ENCODE assay signal across 8 cellular contexts in the genomic region with DNA sequence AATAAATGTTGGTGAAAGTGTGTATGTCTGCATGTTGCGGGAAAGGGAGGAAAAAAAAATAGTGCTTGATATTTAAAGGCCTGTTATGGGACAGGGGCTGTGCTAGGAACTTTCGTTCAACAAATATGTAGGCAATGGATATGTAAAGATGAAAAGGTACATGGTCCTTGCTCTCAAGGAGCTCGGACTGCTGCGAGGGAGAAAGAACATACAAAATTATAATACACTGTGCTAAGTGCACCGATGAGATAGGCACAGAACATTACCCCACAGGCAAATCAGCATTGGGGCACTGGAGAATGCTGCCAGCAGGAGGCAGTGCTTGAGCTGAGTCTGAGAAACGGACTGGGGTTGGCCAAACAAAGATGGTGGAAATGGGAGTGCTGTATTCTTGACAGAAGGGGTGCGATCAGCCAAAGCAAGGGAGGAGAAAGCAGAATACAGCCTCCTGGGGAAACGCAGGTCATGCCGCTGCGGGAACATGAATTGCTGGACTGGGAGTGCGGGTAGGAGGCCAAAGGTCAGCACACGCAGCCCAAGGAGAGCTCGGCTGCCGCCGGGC. TPM values are rescaled to one million over a fixed set of nuclear protein-coding genes. Genes with fewer than 3 reads are reported as not detected.
A peak's percentile ranks its signal among the peaks of the same experiment; 100 is the strongest.
DNase-seq lines count a peak whose midpoint lies in the region; ATAC-seq and TF ChIP-seq lines count a peak whose summit lies in the region.

No MANE protein-coding gene starts in this region.

- H3K36me3 ChIP-seq in CD4-positive, CD25-positive, alpha-beta regulatory T cell (ENCODE audit: control insufficient read depth, insufficient read depth, low read length), result peaks cover 18% of the 10 kb centered on the region

- H3K27me3 ChIP-seq in CD4-positive, CD25-positive, alpha-beta regulatory T cell (ENCODE audit: control insufficient read depth, insufficient read depth, low read length), result no peaks in the 10 kb centered on the region

- H3K9me3 ChIP-seq in CD4-positive, CD25-positive, alpha-beta regulatory T cell (ENCODE audit: control insufficient read depth in 2 of 2, low read length in 2 of 2), result no peaks in the 10 kb centered on the region

- peak overlapping the region; percentile 81 for H3K27ac ChIP-seq in CD4-positive, CD25-positive, alpha-beta regulatory T cell (ENCODE audit: insufficient read depth, low read length, poor library complexity, severe bottlenecking)

- H3K27me3 Mint-ChIP-seq in CD4-positive, CD25-positive, alpha-beta regulatory T cell, result no peaks in the 10 kb centered on the region

- peaks cover 33 to 61% (median 43%) of the 10 kb centered on the region in 4 donors for H3K4me1 Mint-ChIP-seq in CD4-positive, CD25-positive, alpha-beta regulatory T cell

- TF ChIP-seq CTCF in epithelial cell of proximal tubule (conservative IDR thresholded peaks at IDR 0.05; ENCODE audit: low read depth, low read length), result peak; percentile 96

- peaks cover 21% of the 10 kb centered on the region for H3K4me1 ChIP-seq in CD4-positive, CD25-positive, alpha-beta regulatory T cell (ENCODE audit: control insufficient read depth, insufficient read depth, low read length, poor library complexity, severe bottlenecking)

- peak; percentile 46 to 57 for ATAC-seq in CD4-positive, CD25-positive, alpha-beta regulatory T cell (ENCODE audit: low read depth in 2 of 2)
- ATAC-seq in GM19395 (IDR thresholded peaks at IDR 0.05; ENCODE audit: unreplicated experiment), result peak; percentile 78
- peak; percentile 47 for ATAC-seq in HG03521 (IDR thresholded peaks at IDR 0.05; ENCODE audit: unreplicated experiment)

- DNase-seq in CD4-positive, CD25-positive, alpha-beta regulatory T cell, result peak; percentile 49 to 89 (median 66)
- DNase-seq in NOMO-1 treated with DMSO at 0.1 percent for 48 hours (lab: John Stamatoyannopoulos, UW; ENCODE audit: unreplicated experiment), result peak; percentile 76
- DNase-seq in activated CD8-positive, alpha-beta memory T cell treated with anti-CD3 and anti-CD28 coated beads, Interleukin-2, amount 50 U/mL, for 4 hours, result peak; percentile 74
- DNase-seq in epithelial cell of proximal tubule (ENCODE audit: low read depth), result peak; percentile 37
- peak; percentile 69 for DNase-seq in mucosa of gallbladder (ENCODE audit: low spot score)
- DNase-seq in stimulated activated CD8-positive, alpha-beta memory T cell treated with anti-CD3 and anti-CD28 coated beads, Interleukin-4, amount 100 ng/mL, for 24 hours (ENCODE audit: low read depth), result peak; percentile 69

- peak overlapping the region; percentile 81 to 95 (median 89) for H3K27ac Mint-ChIP-seq in CD4-positive, CD25-positive, alpha-beta regulatory T cell

- peak overlapping the region; percentile 93 for H3K4me3 ChIP-seq in CD4-positive, CD25-positive, alpha-beta regulatory T cell (ENCODE audit: low read depth, low read length)
- H3K4me3 ChIP-seq in epithelial cell of proximal tubule (ENCODE audit: low read depth, low read length), result peak overlapping the region; percentile 79

- H3K4me3 Mint-ChIP-seq in CD4-positive, CD25-positive, alpha-beta regulatory T cell, result peak overlapping the region; percentile 92 to 100 (median 100)

- H3K9me3 Mint-ChIP-seq in CD4-positive, CD25-positive, alpha-beta regulatory T cell, result no peaks in the 10 kb centered on the region

- H3K36me3 Mint-ChIP-seq in CD4-positive, CD25-positive, alpha-beta regulatory T cell, result peaks cover 10% of the 10 kb centered on the region

RNA-seq across cellular contexts. Expression of gene C15orf40, which starts 0.6 kb away (rescaled TPM):
- total RNA-seq in CD4-positive, CD25-positive, alpha-beta regulatory T cell, result 20.0 TPM
- polyA plus RNA-seq in CD4-positive, CD25-positive, alpha-beta regulatory T cell, result 10 to 100 TPM; 46.4 to 77.0 (median 57.3) TPM
- 19.2 and 20.2 TPM in 2 replicates for total RNA-seq in epithelial cell of proximal tubule
- 22.3 TPM for total RNA-seq in mucosa of gallbladder

RNA-seq across cellular contexts. Expression of gene RAMAC, which starts 24.8 kb away (rescaled TPM):
- 23.9 TPM for total RNA-seq in CD4-positive, CD25-positive, alpha-beta regulatory T cell
- polyA plus RNA-seq in CD4-positive, CD25-positive, alpha-beta regulatory T cell, result 10 to 100 TPM; 39.3 to 48.1 (median 43.7) TPM
- 35.8 and 40.5 TPM in 2 replicates for total RNA-seq in epithelial cell of proximal tubule
- 22.1 TPM for total RNA-seq in mucosa of gallbladder

RNA-seq across cellular contexts. Expression of gene BTBD1, which starts 56.3 kb away (rescaled TPM):
- total RNA-seq in CD4-positive, CD25-positive, alpha-beta regulatory T cell, result 35.5 TPM
- 10 to 100 TPM; 41.7 to 55.5 (median 47.0) TPM for polyA plus RNA-seq in CD4-positive, CD25-positive, alpha-beta regulatory T cell
- total RNA-seq in epithelial cell of proximal tubule (47.6 and 62.1 TPM in 2 replicates), mucosa of gallbladder (48.6 TPM)

RNA-seq across cellular contexts. Expression of gene HOMER2, which starts 58.3 kb away (rescaled TPM):
- 3.4 TPM for total RNA-seq in CD4-positive, CD25-positive, alpha-beta regulatory T cell
- 1 to 10 TPM; 2.6 to 9.4 (median 3.1) TPM for polyA plus RNA-seq in CD4-positive, CD25-positive, alpha-beta regulatory T cell
- 41.4 and 48.8 TPM in 2 replicates for total RNA-seq in epithelial cell of proximal tubule
- 152 TPM for total RNA-seq in mucosa of gallbladder

Comparison
In these comparisons a context has a peak if more than half of its experiments do, and no peak if none do; other contexts are left out.
1. Peak in every context shown above with its lines: DNase-seq, ATAC-seq, H3K4me3 ChIP-seq and H3K27ac ChIP-seq.